ENCODE assay signal across 11 cellular contexts in the genomic region with DNA sequence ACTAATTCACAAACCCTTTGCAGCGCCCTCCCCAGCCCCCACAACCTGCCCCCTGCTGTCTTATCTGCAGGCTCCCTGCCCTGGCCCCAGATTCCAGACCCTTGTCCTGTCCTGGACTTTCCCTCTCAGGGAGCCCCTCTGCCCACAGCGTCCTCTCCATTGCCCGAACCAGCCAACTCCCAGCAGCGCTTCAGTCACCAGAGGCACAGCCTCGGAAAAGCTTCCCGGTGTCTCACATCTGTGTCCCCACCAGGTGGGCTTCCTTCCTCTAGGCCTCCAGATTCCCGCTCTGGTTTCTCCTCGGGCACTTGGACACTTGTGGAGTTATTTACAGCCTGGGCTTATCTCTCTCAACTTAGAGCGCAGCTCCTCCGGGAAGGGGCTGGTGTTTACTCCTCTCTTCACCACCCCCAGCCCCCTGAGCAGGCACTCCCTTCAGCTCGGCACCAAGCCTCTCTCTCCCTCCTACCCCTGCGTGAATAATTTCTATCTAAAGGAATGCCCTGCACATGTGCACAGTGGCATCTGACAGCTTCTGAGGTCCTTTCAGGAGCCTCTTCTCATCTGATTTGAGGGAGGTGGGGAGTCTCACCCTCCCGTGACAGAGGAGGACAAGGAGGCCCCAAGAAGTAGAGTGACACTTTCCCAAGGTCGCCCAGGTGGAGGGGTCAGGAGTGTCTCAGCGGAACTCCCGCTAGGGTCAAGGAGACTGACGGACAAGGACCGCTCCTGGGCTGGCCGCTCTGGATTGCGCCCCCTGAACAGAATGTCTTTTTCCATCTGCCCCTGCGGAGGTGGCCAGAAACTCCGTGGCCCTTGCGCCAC. TPM values are rescaled to one million over a fixed set of nuclear protein-coding genes. Genes with fewer than 3 reads are reported as not detected.
DNase-seq lines count a peak whose midpoint lies in the region; ATAC-seq, FAIRE-seq and TF ChIP-seq lines count a peak whose summit lies in the region.
"Had no signal": no experiment of that assay in that cellular context is flagged by ENCODE, and none has a peak within 500 bp of the region (broad histone marks: within the 10 kb centered on the region; RNA-seq: fewer than 3 reads in every experiment).

No MANE protein-coding gene starts in this region.

- H3K9me3 Mint-ChIP-seq in central memory CD8-positive, alpha-beta T cell = no peaks in the 10 kb centered on the region
- H3K9me3 Mint-ChIP-seq in naive B cell = no peaks in the 10 kb centered on the region

- H3K36me3 Mint-ChIP-seq in central memory CD8-positive, alpha-beta T cell (ENCODE audit: insufficient read depth) = peaks cover 8% of the 10 kb centered on the region
- no peaks in the 10 kb centered on the region for H3K36me3 Mint-ChIP-seq in naive B cell

- TF ChIP-seq CTCF in HepG2 (CRISPR knock-in tag; IDR thresholded peaks at IDR 0.05) (peak; percentile 27), right lobe of liver (IDR thresholded peaks at IDR 0.05) (no peak), thyroid gland (IDR thresholded peaks at IDR 0.05) (no peak)

- intact Hi-C loops in HepG2 (cut with micrococcal nuclease; ENCODE audit: unreplicated experiment) = no loop called here
- intact Hi-C loops in right lobe of liver (cut with DNase I) = loop anchor here (5.0 kb wide), 1 partner anchor 112 kb away; no protein-coding TSS in a partner anchor
- intact Hi-C loops in thyroid gland (cut with DNase I) = no loop called here

- POLR2A ChIA-PET in HepG2 (lab: Yijun Ruan, JAX) = no interaction called here

- no TSS peak for BruUV-seq in HepG2 (replicated peaks; lab: Mats Ljungman, UMichigan)

- H3K9ac ChIP-seq in HepG2 (ENCODE audit: insufficient read depth, low read depth, low read length) = no peak overlapping the region

- peak overlapping the region; percentile 34 for H3K4me2 ChIP-seq in HepG2 (ENCODE audit: low read depth, low read length)

- TF ChIP-seq POLR2A in HepG2 (IDR thresholded peaks at IDR 0.05; ENCODE audit: insufficient read depth in 1 of 2, low read depth in 2 of 2, low read length in 2 of 2) (no peak), right lobe of liver (IDR thresholded peaks at IDR 0.05) (no peak), thyroid gland (IDR thresholded peaks at IDR 0.05) (no peak)

- peak overlapping the region; percentile 78 for H3K4me3 Mint-ChIP-seq in central memory CD8-positive, alpha-beta T cell
- H3K4me3 Mint-ChIP-seq in naive B cell = peak overlapping the region; percentile 77 to 91 (median 84)

- H3K27ac ChIP-seq in HepG2 (ENCODE audit: extremely low read length, insufficient read depth, low read length) (no peak overlapping the region), right lobe of liver (no peak overlapping the region), thyroid gland (no peak overlapping the region)

- no peak overlapping the region for H3K27ac Mint-ChIP-seq in central memory CD8-positive, alpha-beta T cell (ENCODE audit: low read depth)
- H3K27ac Mint-ChIP-seq in naive B cell = peak overlapping the region in 1 of 6 donors; percentile 52

- DNase-seq in HepG2 (ENCODE audit: low spot score) (no peak), right lobe of liver (no peak), naive B cell (no peak), thyroid gland (no peak), NCI-H2227 treated with DMSO at 0.1 percent for 48 hours (lab: John Stamatoyannopoulos, UW) (no peak), NCI-H510A (lab: John Stamatoyannopoulos, UW) (no peak)
- no peak for DNase-seq in central memory CD8-positive, alpha-beta T cell (ENCODE audit: low spot score in 2 of 2)
- DNase-seq: DMS53, MV-4-11 had no signal

- peaks cover 5 to 6% of the 10 kb centered on the region in 2 experiments; a peak in 3 of 5 replicates for H3K27me3 ChIP-seq in HepG2 (ENCODE audit: control insufficient read depth in 1 of 2, insufficient read depth in 2 of 2, low read length in 2 of 2)
- no peaks in the 10 kb centered on the region for H3K27me3 ChIP-seq in right lobe of liver
- H3K27me3 ChIP-seq in thyroid gland = no peaks in the 10 kb centered on the region

- H3K4me1 ChIP-seq in HepG2 (ENCODE audit: insufficient read depth, low read length) = peaks cover 32% of the 10 kb centered on the region
- peaks cover 0 to 31% (median 10%) of the 10 kb centered on the region in 4 donors for H3K4me1 ChIP-seq in right lobe of liver
- H3K4me1 ChIP-seq in thyroid gland = peaks cover 30 to 40% of the 10 kb centered on the region in 2 donors

- H3K79me2 ChIP-seq in HepG2 (ENCODE audit: insufficient read depth, low read length) = no peaks in the 10 kb centered on the region

- no peaks in the 10 kb centered on the region for H3K36me3 ChIP-seq in HepG2 (replicated peaks in 1 of 2; ENCODE audit: control insufficient read depth in 1 of 2, insufficient read depth in 2 of 2, low read length in 2 of 2)
- H3K36me3 ChIP-seq in right lobe of liver = no peaks in the 10 kb centered on the region
- no peaks in the 10 kb centered on the region for H3K36me3 ChIP-seq in thyroid gland

- peaks cover 15% of the 10 kb centered on the region for H3K4me1 Mint-ChIP-seq in central memory CD8-positive, alpha-beta T cell
- H3K4me1 Mint-ChIP-seq in naive B cell = peaks cover 16 to 34% (median 22%) of the 10 kb centered on the region in 3 donors

- in situ Hi-C loops in HepG2 (cut with HindIII; ENCODE audit: extremely low pct_ligation_motif_present, low pct_unique_long_range_greater_than_20kb) = loop anchor here (10.0 kb wide), 1 partner anchor 61 kb away; no protein-coding TSS in a partner anchor

- TF ChIP-seq RAD21 in HepG2 (CRISPR knock-in tag; IDR thresholded peaks at IDR 0.05) = no peak

- ATAC-seq in HepG2 (no peak), right lobe of liver (no peak), naive B cell (ENCODE audit: low read depth in 2 of 2) (no peak), HG02588 (IDR thresholded peaks at IDR 0.05; ENCODE audit: unreplicated experiment) (no peak)
- no peak for ATAC-seq in central memory CD8-positive, alpha-beta T cell (replicated peaks; ENCODE audit: extremely low read depth, poor library complexity, severe bottlenecking)

- peaks cover 38% of the 10 kb centered on the region for H3K27me3 Mint-ChIP-seq in central memory CD8-positive, alpha-beta T cell
- H3K27me3 Mint-ChIP-seq in naive B cell = peaks cover 30 to 73% (median 48%) of the 10 kb centered on the region in 3 donors

- TF ChIP-seq EP300 in HepG2 (IDR thresholded peaks at IDR 0.05; ENCODE audit: low read depth in 2 of 2, low read length in 2 of 2) (no peak), HepG2 (CRISPR knock-in tag; IDR thresholded peaks at IDR 0.05; ENCODE audit: borderline replicate concordance) (no peak)

- no peak overlapping the region; a peak in 1 of 6 replicates for H3K4me3 ChIP-seq in HepG2 (replicated peaks in 1 of 3; ENCODE audit: insufficient read depth in 1 of 3, low read depth in 2 of 3, low read length in 3 of 3)
- no peak overlapping the region for H3K4me3 ChIP-seq in right lobe of liver
- peak overlapping the region in 1 of 3 donors; percentile 46 for H3K4me3 ChIP-seq in thyroid gland (replicated peaks in 1 of 3)

- H4K20me1 ChIP-seq in HepG2 (ENCODE audit: insufficient read depth, low read length) = no peaks in the 10 kb centered on the region

- H3K9me3 ChIP-seq in HepG2 (ENCODE audit: low read length) (no peaks in the 10 kb centered on the region), right lobe of liver (no peaks in the 10 kb centered on the region), thyroid gland (no peaks in the 10 kb centered on the region)

- CTCF ChIA-PET in HepG2 (lab: Yijun Ruan, JAX; ENCODE audit: low intra/inter-chr PET ratio, low total read pairs) = no interaction called here

- no peak for FAIRE-seq in HepG2 (lab: Jason Lieb, UNC)

- H2AFZ ChIP-seq in HepG2 (ENCODE audit: low read length) = no peak overlapping the region

- 47% methylated on average over 17 of the region's 23 CpGs for WGBS in HepG2 (ENCODE audit: low lambda C conversion rate)
- 56% methylated on average over 10 of the region's 23 CpGs for WGBS in right lobe of liver (ENCODE audit: insufficient coverage, low coverage, low lambda C conversion rate, missing lambda C conversion rate)
- 61 to 69% methylated on average over 22 to 23 of the region's 23 CpGs for WGBS in thyroid gland, 2 donors

TF ChIP-seq in HepG2, 621 proteins besides CTCF, POLR2A, EP300 and RAD21 (continues in another document):
- peak; percentile 72 for TF ChIP-seq ZNF121 (CRISPR knock-in tag; IDR thresholded peaks at IDR 0.05)

RNA-seq across cellular contexts. Expression of a gene that starts 0.8 kb away (rescaled TPM):
- 0.66 TPM in 1 of 2 replicates, not detected in the other for total RNA-seq in HepG2 (2016; rRNA removed; fragmentation: Illumina TruSeq; extraction: Trizol)
- total RNA-seq in HepG2 (2016; cell fraction: cytosol; rRNA removed; fragmentation: Illumina TruSeq; extraction: Trizol; ENCODE audit: low read depth) = 0.51 TPM in 1 of 2 replicates, not detected in the other
- 0.18 and 0.71 TPM in 2 replicates for total RNA-seq in HepG2 (2016; cell fraction: insoluble cytoplasmic fraction; rRNA removed; fragmentation: Illumina TruSeq; extraction: Trizol)
- 0.21 and 0.25 TPM in 2 replicates for total RNA-seq in HepG2 (2016; cell fraction: membrane; rRNA removed; fragmentation: Illumina TruSeq; extraction: Trizol)
- 0.50 and 0.69 TPM in 2 replicates for total RNA-seq in HepG2 (2016; cell fraction: nucleus; rRNA removed; fragmentation: Illumina TruSeq; extraction: Trizol)
- polyA plus RNA-seq in HepG2 (2011; rRNA removed) = 0.34 and 0.42 TPM in 2 replicates
- polyA plus RNA-seq in HepG2 (2011; cell fraction: cytosol; rRNA removed) = 0.44 and 0.47 TPM in 2 replicates
- 0.74 and 1.2 TPM in 2 replicates for polyA plus RNA-seq in HepG2 (2011; cell fraction: nucleus; rRNA removed)
- 0.16 and 0.33 TPM in 2 replicates for polyA plus RNA-seq in HepG2 (2012)
- polyA plus RNA-seq in HepG2 (2016; cell fraction: cytosol; fragmentation: Illumina TruSeq; extraction: Trizol; ENCODE audit: low read depth) = 0.09 and 0.11 TPM in 2 replicates
- 0.16 and 0.44 TPM in 2 replicates for polyA plus RNA-seq in HepG2 (2016; cell fraction: insoluble cytoplasmic fraction; fragmentation: Illumina TruSeq; extraction: Trizol; ENCODE audit: low read depth)
- not detected in 2 replicates for polyA plus RNA-seq in HepG2 (2016; cell fraction: membrane; fragmentation: Illumina TruSeq; extraction: Trizol; ENCODE audit: low read depth)
- 0.95 and 1.1 TPM in 2 replicates for polyA plus RNA-seq in HepG2 (2016; cell fraction: nucleus; fragmentation: Illumina TruSeq; extraction: Trizol; ENCODE audit: insufficient read depth, low read depth)
- 1.5 and 1.6 TPM in 2 replicates for polyA minus RNA-seq in HepG2 (2011; rRNA and poly(A)+ RNA removed; ENCODE audit: low replicate concordance)
- 1.7 TPM in 1 of 2 replicates, not detected in the other for polyA minus RNA-seq in HepG2 (2011; cell fraction: cytosol; rRNA and poly(A)+ RNA removed)
- polyA minus RNA-seq in HepG2 (2011; cell fraction: nucleus; rRNA and poly(A)+ RNA removed) = not detected in 2 replicates
- 10 to 100 TPM in 2 of 6 experiments, 1 to 10 TPM in 4; 2.8 to 13.1 (median 5.5) TPM for total RNA-seq in right lobe of liver
- under 1 TPM in 1 of 6 donors, not detected in 5; 0.13 TPM for polyA plus RNA-seq in naive B cell (ENCODE audit: low read depth in 6 of 6)
- total RNA-seq in thyroid gland = 10 to 100 TPM in 3 of 4 donors, 1 to 10 TPM in 1; 7.3 to 31.5 (median 10.7) TPM
- total RNA-seq: epithelial cell of proximal tubule had no signal

Comparison
In these comparisons a context has a peak if more than half of its experiments do, and no peak if none do; other contexts are left out.
1. intact Hi-C loops: an anchor here in right lobe of liver (5.0 kb wide); none called in HepG2 and thyroid gland.